ENCODE assay signal across 17 cellular contexts in genomic region chr7:22208806-22209205, GRCh38.
"Had no signal": no experiment of that assay in that cellular context is flagged by ENCODE, and none has a peak within 500 bp of the region (broad histone marks: within the 10 kb centered on the region; RNA-seq: fewer than 3 reads in every experiment).

No MANE protein-coding gene starts in this region.

- H3K9me3 ChIP-seq: gastrocnemius medialis, heart right ventricle, mucosa of descending colon had no signal

- FAIRE-seq: endometrium, islet of Langerhans had no signal

- DNase-seq: activated CD4-positive, alpha-beta T cell treated with anti-CD3 and anti-CD28 coated beads, Interleukin-2, amount 50 U/mL, for 48 hours; activated naive CD4-positive, alpha-beta T cell treated with anti-CD3 and anti-CD28 coated beads for 36 hours; activated T-cell treated with anti-CD3 and anti-CD28 coated beads, Interleukin-2, amount 50 U/mL, for 1 hour; gastrocnemius medialis; heart right ventricle; mucosa of descending colon; naive thymus-derived CD4-positive, alpha-beta T cell; stimulated activated CD4-positive, alpha-beta T cell treated with anti-CD3 and anti-CD28 coated beads, Interleukin-12 subunit alpha, Interleukin-12 subunit beta, amount 100 ng/mL, for 4 hours; T-helper 1 cell; T1000 had no signal

- H3K4me3 ChIP-seq: gastrocnemius medialis, heart right ventricle, mucosa of descending colon had no signal

- H3K36me3 ChIP-seq: gastrocnemius medialis had no signal

- H3K27me3 ChIP-seq: gastrocnemius medialis, heart right ventricle had no signal

- H3K4me1 Mint-ChIP-seq: naive thymus-derived CD4-positive, alpha-beta T cell; stimulated activated effector memory CD8-positive, alpha-beta T cell treated with anti-CD3 and anti-CD28 coated beads, Interleukin-12 subunit alpha, Interleukin-12 subunit beta, amount 100 ng/mL, for 72 hours had no signal

- ATAC-seq: activated CD4-positive, CD25-positive, alpha-beta regulatory T cell treated with anti-CD3 and anti-CD28 coated beads, Interleukin-2, amount 50 U/mL, for 24 hours; gastrocnemius medialis; mucosa of descending colon; naive thymus-derived CD4-positive, alpha-beta T cell; SK-N-SH treated with all-trans-retinoic acid at 6 μM for 48 hours; stimulated activated effector memory CD8-positive, alpha-beta T cell treated with anti-CD3 and anti-CD28 coated beads, Interleukin-12 subunit alpha, Interleukin-12 subunit beta, amount 100 ng/mL, for 72 hours had no signal

- H3K27me3 Mint-ChIP-seq: type B pancreatic cell had no signal

- H3K27ac Mint-ChIP-seq: activated naive CD4-positive, alpha-beta T cell treated with anti-CD3 and anti-CD28 coated beads for 36 hours; activated T-helper 2 cell treated with anti-CD3 and anti-CD28 coated beads, Interferon-gamma antibody, Interleukin-2, Interleukin-4, amounts not matched to agents 10 μg/mL and 5 μg/mL and 100 μg/mL, durations not matched to agents 14 hours and 24 hours and 36 hours; naive thymus-derived CD4-positive, alpha-beta T cell; stimulated activated effector memory CD8-positive, alpha-beta T cell treated with anti-CD3 and anti-CD28 coated beads, Interleukin-12 subunit alpha, Interleukin-12 subunit beta, amount 100 ng/mL, for 72 hours had no signal

- H3K9me3 Mint-ChIP-seq: activated naive CD4-positive, alpha-beta T cell treated with anti-CD3 and anti-CD28 coated beads for 36 hours; activated T-helper 2 cell treated with anti-CD3 and anti-CD28 coated beads, Interferon-gamma antibody, Interleukin-2, Interleukin-4, amounts not matched to agents 10 μg/mL and 5 μg/mL and 100 μg/mL, durations not matched to agents 14 hours and 24 hours and 36 hours; naive thymus-derived CD4-positive, alpha-beta T cell; stimulated activated effector memory CD8-positive, alpha-beta T cell treated with anti-CD3 and anti-CD28 coated beads, Interleukin-12 subunit alpha, Interleukin-12 subunit beta, amount 100 ng/mL, for 72 hours had no signal

- H3K4me3 Mint-ChIP-seq: activated naive CD4-positive, alpha-beta T cell treated with anti-CD3 and anti-CD28 coated beads for 36 hours; naive thymus-derived CD4-positive, alpha-beta T cell; stimulated activated effector memory CD8-positive, alpha-beta T cell treated with anti-CD3 and anti-CD28 coated beads, Interleukin-12 subunit alpha, Interleukin-12 subunit beta, amount 100 ng/mL, for 72 hours; type B pancreatic cell had no signal

- H3K36me3 Mint-ChIP-seq: naive thymus-derived CD4-positive, alpha-beta T cell; stimulated activated effector memory CD8-positive, alpha-beta T cell treated with anti-CD3 and anti-CD28 coated beads, Interleukin-12 subunit alpha, Interleukin-12 subunit beta, amount 100 ng/mL, for 72 hours had no signal
